Comparison of ENCODE assay signal across 20 cellular contexts in genomic region chr3:131218196-131218595, GRCh38.
DNase-seq lines count a peak whose midpoint lies in the region; ATAC-seq, FAIRE-seq and TF ChIP-seq lines count a peak whose summit lies in the region.
"Had no signal": no experiment of that assay in that cellular context is flagged by ENCODE, and none has a peak within 500 bp of the region (broad histone marks: within the 10 kb centered on the region; RNA-seq: fewer than 3 reads in every experiment).

No MANE protein-coding gene starts in this region.

- no peak overlapping the region for H3K4me3 ChIP-seq in astrocyte of the spinal cord (ENCODE audit: low read depth, low read length)
- H3K4me3 ChIP-seq: colonic mucosa, gastroesophageal sphincter, HAP-1, Peyer's patch, vagina had no signal

- TF ChIP-seq CTCF in astrocyte of the spinal cord (IDR thresholded peaks at IDR 0.05; ENCODE audit: low read depth, low read length) (no peak), natural killer cell (IDR thresholded peaks at IDR 0.05) (no peak), D721Med (IDR thresholded peaks at IDR 0.05; ENCODE audit: insufficient read depth, missing control alignments) (no peak)

- no peaks in the 10 kb centered on the region for H3K36me3 Mint-ChIP-seq in natural killer cell

- in situ Hi-C loops in ACHN (cut with HindIII; ENCODE audit: low pct_ligation_motif_present, low pct_unique_long_range_greater_than_20kb, low sequenced_read_pairs), result no loop called here
- in situ Hi-C loops in astrocyte of the spinal cord (cut with HindIII; ENCODE audit: low sequenced_read_pairs), result no loop called here

- no peak overlapping the region for H3K27ac Mint-ChIP-seq in natural killer cell
- H3K27ac Mint-ChIP-seq: activated CD4-positive, alpha-beta memory T cell treated with anti-CD3 and anti-CD28 coated beads, Interleukin-2, amount 10 ng/mL, durations not matched to agents 7 days and 5 days; nephron had no signal

- intact Hi-C loops in natural killer cell (cut with micrococcal nuclease), result no loop called here

- DNase-seq in ACHN, result peak; percentile 13
- peak; percentile 84 for DNase-seq in LHCN-M2 (ENCODE audit: low read depth)
- DNase-seq in astrocyte of the spinal cord (ENCODE audit: low read depth, low spot score), result peak; percentile 97
- DNase-seq in kidney tubule cell (ENCODE audit: low spot score), result peak; percentile 83
- DNase-seq in natural killer cell, result no peak
- DNase-seq in D721Med (ENCODE audit: insufficient read length, low spot score), result no peak
- DNase-seq: activated CD4-positive, alpha-beta memory T cell treated with anti-CD3 and anti-CD28 coated beads, Interleukin-2, amount 10 ng/mL, durations not matched to agents 7 days and 5 days; activated T-cell treated with anti-CD3 and anti-CD28 coated beads, Interleukin-2, amount 50 U/mL, for 48 hours; colonic mucosa; GDM1; MM.1S; NCI-H1930; Peyer's patch had no signal

- H3K4me1 Mint-ChIP-seq in natural killer cell, result peaks cover 6 to 10% of the 10 kb centered on the region in 2 donors

- ATAC-seq in GM19035 (IDR thresholded peaks at IDR 0.05; ENCODE audit: unreplicated experiment) (no peak), natural killer cell (no peak), HG03095 (IDR thresholded peaks at IDR 0.05; ENCODE audit: unreplicated experiment) (no peak)
- ATAC-seq: gastroesophageal sphincter had no signal

- no peaks in the 10 kb centered on the region for H3K9me3 Mint-ChIP-seq in natural killer cell
- H3K9me3 Mint-ChIP-seq: activated CD4-positive, alpha-beta memory T cell treated with anti-CD3 and anti-CD28 coated beads, Interleukin-2, amount 10 ng/mL, durations not matched to agents 7 days and 5 days; nephron had no signal

- peaks cover 0 to 2% of the 10 kb centered on the region in 2 donors for H3K27me3 Mint-ChIP-seq in natural killer cell (ENCODE audit: low read depth in 2 of 2)
- H3K27me3 Mint-ChIP-seq: activated CD4-positive, alpha-beta memory T cell treated with anti-CD3 and anti-CD28 coated beads, Interleukin-2, amount 10 ng/mL, durations not matched to agents 7 days and 5 days had no signal

- FAIRE-seq in D721Med (lab: Jason Lieb, UNC), result no peak
- FAIRE-seq: GM12892 had no signal

- H3K4me3 Mint-ChIP-seq in natural killer cell, result no peak overlapping the region
- H3K4me3 Mint-ChIP-seq: activated CD4-positive, alpha-beta memory T cell treated with anti-CD3 and anti-CD28 coated beads, Interleukin-2, amount 10 ng/mL, durations not matched to agents 7 days and 5 days; nephron had no signal

Comparison
In these comparisons a context has a peak if more than half of its experiments do, and no peak if none do; other contexts are left out.
1. DNase-seq: peak in ACHN (single experiment), LHCN-M2 (single experiment), astrocyte of the spinal cord (single experiment) and kidney tubule cell (single experiment); none in natural killer cell (single experiment) and D721Med (single experiment).